In genomic region chr17:78041401-78042179, GRCh38 we compare ENCODE assay signal across 1 cellular context.
TF ChIP-seq lines count a peak whose summit lies in the region.

No MANE protein-coding gene starts in this region.

TF ChIP-seq in GM23338, 12 proteins besides CTCF, POLR2A, EP300 and RAD21 (continued from another document):
- TF ChIP-seq ZNF462 (CRISPR knock-in tag; IDR thresholded peaks at IDR 0.05) (no peak), ZNF331 (CRISPR knock-in tag; IDR thresholded peaks at IDR 0.05; ENCODE audit: low read depth) (no peak)
